In the genomic region with DNA sequence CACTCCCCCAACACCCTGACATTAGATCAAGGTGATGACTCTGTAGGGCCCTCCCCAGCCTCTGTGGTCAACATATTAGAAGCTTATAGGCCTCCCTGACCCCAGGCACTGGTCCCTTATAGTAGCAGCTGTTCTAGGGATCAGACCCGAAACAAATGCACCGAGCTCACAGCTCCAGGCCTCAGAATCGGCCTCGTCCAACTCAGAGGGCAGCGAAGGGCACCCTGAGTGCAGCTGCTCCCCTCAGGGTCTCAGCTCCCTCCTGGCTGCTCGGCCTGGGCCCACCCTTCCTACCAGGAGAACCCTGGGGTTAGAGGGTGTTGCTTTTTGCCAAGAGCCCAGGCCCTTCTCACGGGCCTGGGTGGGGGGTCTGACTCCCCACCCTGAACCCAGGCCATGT, we compare ENCODE assay signal across 34 cellular contexts. TPM values are rescaled to one million over a fixed set of nuclear protein-coding genes. Genes with fewer than 3 reads are reported as not detected.
"Had no signal": no experiment of that assay in that cellular context is flagged by ENCODE, and none has a peak within 500 bp of the region (broad histone marks: within the 10 kb centered on the region; RNA-seq: fewer than 3 reads in every experiment).

No MANE protein-coding gene starts in this region.

- H3K9me3 ChIP-seq: Peyer's patch had no signal

- DNase-seq: activated CD4-positive, alpha-beta memory T cell treated with anti-CD3 and anti-CD28 coated beads, Interleukin-2, amount 10 ng/mL, durations not matched to agents 7 days and 5 days; activated CD4-positive, alpha-beta T cell treated with anti-CD3 and anti-CD28 coated beads for 1 hour; activated CD4-positive, alpha-beta T cell treated with anti-CD3 and anti-CD28 coated beads for 48 hours; activated CD4-positive, CD25-positive, alpha-beta regulatory T cell; activated CD8-positive, alpha-beta memory T cell treated with anti-CD3 and anti-CD28 coated beads for 24 hours; activated CD8-positive, alpha-beta memory T cell treated with anti-CD3 and anti-CD28 coated beads, Interleukin-2, amount 10 ng/mL, durations not matched to agents 7 days and 5 days; activated CD8-positive, alpha-beta memory T cell treated with anti-CD3 and anti-CD28 coated beads, Interleukin-2, amount 50 U/mL, for 48 hours; activated effector memory CD4-positive, alpha-beta T cell treated with Interleukin-2 at 50 U/mL for 16 hours; activated naive CD4-positive, alpha-beta T cell treated with anti-CD3 and anti-CD28 coated beads, Interleukin-2, amount 10 ng/mL, durations not matched to agents 7 days and 5 days; activated T-cell treated with anti-CD3 and anti-CD28 coated beads, Interleukin-2, amount 50 U/mL, for 48 hours; amniotic stem cell; brain microvascular endothelial cell; NCI-H1092 treated with DMSO at 0.1 percent for 48 hours; NCI-H1417 treated with DMSO at 0.1 percent for 48 hours; NCI-H187 treated with DMSO at 0.1 percent for 48 hours; NCI-H2081 treated with DMSO at 0.1 percent for 48 hours; NCI-H226; NCI-H446 treated with DMSO at 0.1 percent for 48 hours; NCI-H526; NCI-H748 treated with DMSO at 0.1 percent for 48 hours; NK-92 treated with Interleukin-12 subunit alpha and Interleukin-12 subunit beta, amount 100 ng/mL, for 24 hours; PC-3; RPMI8226; SW 1271; T-helper 1 cell; T1000; WERI-Rb-1 had no signal

- H3K27ac Mint-ChIP-seq: activated CD4-positive, alpha-beta memory T cell treated with anti-CD3 and anti-CD28 coated beads, Interleukin-2, amount 10 ng/mL, durations not matched to agents 7 days and 5 days; activated CD8-positive, alpha-beta memory T cell treated with anti-CD3 and anti-CD28 coated beads, Interleukin-2, amount 10 ng/mL, durations not matched to agents 7 days and 5 days; activated naive CD4-positive, alpha-beta T cell treated with anti-CD3 and anti-CD28 coated beads, Interleukin-2, amount 10 ng/mL, durations not matched to agents 7 days and 5 days; activated naive CD8-positive, alpha-beta T cell had no signal

- H3K4me3 Mint-ChIP-seq: activated CD4-positive, alpha-beta memory T cell treated with anti-CD3 and anti-CD28 coated beads, Interleukin-2, amount 10 ng/mL, durations not matched to agents 7 days and 5 days; activated CD8-positive, alpha-beta memory T cell treated with anti-CD3 and anti-CD28 coated beads, Interleukin-2, amount 10 ng/mL, durations not matched to agents 7 days and 5 days; activated naive CD4-positive, alpha-beta T cell treated with anti-CD3 and anti-CD28 coated beads, Interleukin-2, amount 10 ng/mL, durations not matched to agents 7 days and 5 days; activated naive CD8-positive, alpha-beta T cell had no signal

- H3K9me3 Mint-ChIP-seq: activated CD4-positive, alpha-beta memory T cell treated with anti-CD3 and anti-CD28 coated beads, Interleukin-2, amount 10 ng/mL, durations not matched to agents 7 days and 5 days; activated naive CD4-positive, alpha-beta T cell treated with anti-CD3 and anti-CD28 coated beads, Interleukin-2, amount 10 ng/mL, durations not matched to agents 7 days and 5 days had no signal

- H3K27ac ChIP-seq: brain microvascular endothelial cell, KMS-11, Peyer's patch, WERI-Rb-1 had no signal

- H3K27me3 ChIP-seq: brain microvascular endothelial cell, Peyer's patch had no signal

- H3K9ac ChIP-seq: KMS-11 had no signal

- H3K27me3 Mint-ChIP-seq: activated CD4-positive, alpha-beta memory T cell treated with anti-CD3 and anti-CD28 coated beads, Interleukin-2, amount 10 ng/mL, durations not matched to agents 7 days and 5 days; activated CD8-positive, alpha-beta memory T cell treated with anti-CD3 and anti-CD28 coated beads, Interleukin-2, amount 10 ng/mL, durations not matched to agents 7 days and 5 days; activated naive CD4-positive, alpha-beta T cell treated with anti-CD3 and anti-CD28 coated beads, Interleukin-2, amount 10 ng/mL, durations not matched to agents 7 days and 5 days; activated naive CD8-positive, alpha-beta T cell had no signal

- H3K36me3 Mint-ChIP-seq: activated CD8-positive, alpha-beta memory T cell treated with anti-CD3 and anti-CD28 coated beads, Interleukin-2, amount 10 ng/mL, durations not matched to agents 7 days and 5 days had no signal

- H3K4me3 ChIP-seq: Peyer's patch had no signal

- ATAC-seq: activated CD8-positive, alpha-beta memory T cell treated with anti-CD3 and anti-CD28 coated beads, Interleukin-2, amount 10 ng/mL, durations not matched to agents 7 days and 5 days; PC-3 had no signal

- H3K4me2 ChIP-seq: KMS-11 had no signal

RNA-seq across cellular contexts. Expression of gene PRAP1, which starts 21.0 kb away (rescaled TPM):
- total RNA-seq: activated CD4-positive, alpha-beta memory T cell treated with anti-CD3 and anti-CD28 coated beads, Interleukin-2, amount 10 ng/mL, durations not matched to agents 7 days and 5 days; activated CD8-positive, alpha-beta memory T cell treated with anti-CD3 and anti-CD28 coated beads, Interleukin-2, amount 10 ng/mL, durations not matched to agents 7 days and 5 days; aorta; LHCN-M2; M059J; PC-3; T-helper 2 cell treated with Interferon-gamma antibody and Interleukin-4, amounts not matched to agents 100 ng/mL and 5 ng/mL, for 36 hours had no signal
